Comparison of ENCODE assay signal across 33 cellular contexts in genomic region chr4:151302432-151302831, GRCh38. TPM values are rescaled to one million over a fixed set of nuclear protein-coding genes. Genes with fewer than 3 reads are reported as not detected.
A peak's percentile ranks its signal among the peaks of the same experiment; 100 is the strongest.
DNase-seq lines count a peak whose midpoint lies in the region; ATAC-seq and TF ChIP-seq lines count a peak whose summit lies in the region.
"Had no signal": no experiment of that assay in that cellular context is flagged by ENCODE, and none has a peak within 500 bp of the region (broad histone marks: within the 10 kb centered on the region; RNA-seq: fewer than 3 reads in every experiment).

No MANE protein-coding gene starts in this region.

- no peak for ATAC-seq in HG02678 (IDR thresholded peaks at IDR 0.05; ENCODE audit: unreplicated experiment)
- ATAC-seq: upper lobe of right lung had no signal

- H3K4me1 Mint-ChIP-seq in HFFc6 (ENCODE audit: low read depth), result peaks cover 35% of the 10 kb centered on the region
- peaks cover 8% of the 10 kb centered on the region for H3K4me1 Mint-ChIP-seq in type B pancreatic cell (ENCODE audit: unreplicated experiment)
- H3K4me1 Mint-ChIP-seq: activated CD4-positive, alpha-beta memory T cell treated with anti-CD3 and anti-CD28 coated beads, Interleukin-2, amount 10 ng/mL, durations not matched to agents 7 days and 5 days had no signal

- H3K36me3 ChIP-seq in stomach, result no peaks in the 10 kb centered on the region
- H3K36me3 ChIP-seq: ascending aorta, ovary, right atrium auricular region, spleen, upper lobe of right lung had no signal

- H3K9me3 ChIP-seq in stomach, result no peaks in the 10 kb centered on the region
- H3K9me3 ChIP-seq: ascending aorta, ovary, right atrium auricular region, spleen, upper lobe of right lung had no signal

- no peak for TF ChIP-seq EP300 in stomach (IDR thresholded peaks at IDR 0.05)

- DNase-seq in HFFc6 (peak; percentile 8), amniotic epithelial cell (ENCODE audit: low read depth) (peak; percentile 87), iris pigment epithelial cell (ENCODE audit: low read depth) (peak; percentile 67), type B pancreatic cell (ENCODE audit: extremely low spot score, unreplicated experiment) (no peak), NCI-H526 treated with DMSO at 0.1 percent for 48 hours (lab: John Stamatoyannopoulos, UW) (no peak), stomach (no peak)
- DNase-seq: activated CD4-positive, alpha-beta memory T cell treated with anti-CD3 and anti-CD28 coated beads, Interleukin-2, amount 10 ng/mL, durations not matched to agents 7 days and 5 days; activated CD4-positive, alpha-beta T cell treated with anti-CD3 and anti-CD28 coated beads for 1 hour; CD4-positive, alpha-beta T cell; central memory CD4-positive, alpha-beta T cell; dermis blood vessel endothelial cell; EL; glutamatergic neuron; NCI-H1105 treated with DMSO at 0.1 percent for 48 hours; NCI-H2081; NCI-H345; NCI-H774; nephron progenitor cell; ovary; spleen; upper lobe of right lung had no signal

- no peak overlapping the region for H3K27ac ChIP-seq in stomach
- H3K27ac ChIP-seq: ascending aorta, ovary, right atrium auricular region, RWPE1, spleen, upper lobe of right lung had no signal

- peaks cover 3% of the 10 kb centered on the region; the same call in 1 of the 2 replicates for H3K27me3 Mint-ChIP-seq in HFFc6 (ENCODE audit: insufficient read depth)
- H3K27me3 Mint-ChIP-seq in type B pancreatic cell, result no peaks in the 10 kb centered on the region

- intact Hi-C loops in stomach (cut with DNase I; ENCODE audit: low total_unique reads), result no loop called here

- no peaks in the 10 kb centered on the region for H3K27me3 ChIP-seq in stomach
- H3K27me3 ChIP-seq: ascending aorta, ovary, right atrium auricular region, spleen, upper lobe of right lung had no signal

- 70 to 82% (median 73%) methylated on average over 4 of the region's 4 CpGs for WGBS in stomach, 5 donors

- H3K4me1 ChIP-seq in stomach, result peaks cover 0 to 21% (median 7%) of the 10 kb centered on the region in 4 donors
- H3K4me1 ChIP-seq: spleen had no signal

- TF ChIP-seq POLR2A in stomach (IDR thresholded peaks at IDR 0.05), result no peak

- H3K27ac Mint-ChIP-seq in HFFc6, result no peak overlapping the region
- no peak overlapping the region for H3K27ac Mint-ChIP-seq in type B pancreatic cell
- H3K27ac Mint-ChIP-seq: activated CD4-positive, alpha-beta memory T cell treated with anti-CD3 and anti-CD28 coated beads, Interleukin-2, amount 10 ng/mL, durations not matched to agents 7 days and 5 days; activated naive CD8-positive, alpha-beta T cell; CD4-positive, alpha-beta T cell; nephron progenitor cell; T-helper 1 cell treated with Interleukin-12 subunit alpha and Interleukin-12 subunit beta and Interleukin-4 antibody, amounts not matched to agents 30 μg/mL and 1 μg/mL, for 36 hours had no signal

- H3K4me3 Mint-ChIP-seq in HFFc6 (no peak overlapping the region), type B pancreatic cell (peak overlapping the region; percentile 5)
- H3K4me3 Mint-ChIP-seq: activated CD4-positive, alpha-beta memory T cell treated with anti-CD3 and anti-CD28 coated beads, Interleukin-2, amount 10 ng/mL, durations not matched to agents 7 days and 5 days; activated naive CD8-positive, alpha-beta T cell; CD4-positive, alpha-beta T cell; nephron progenitor cell; T-helper 1 cell treated with Interleukin-12 subunit alpha and Interleukin-12 subunit beta and Interleukin-4 antibody, amounts not matched to agents 30 μg/mL and 1 μg/mL, for 36 hours had no signal

- H3K36me3 Mint-ChIP-seq in HFFc6 (ENCODE audit: low read depth) (peaks cover 4% of the 10 kb centered on the region), type B pancreatic cell (peaks cover 24% of the 10 kb centered on the region)
- H3K36me3 Mint-ChIP-seq: activated naive CD8-positive, alpha-beta T cell had no signal

- H3K9me3 Mint-ChIP-seq in HFFc6 (no peaks in the 10 kb centered on the region; the same call in 1 of the 2 replicates), type B pancreatic cell (peaks cover 13% of the 10 kb centered on the region)
- H3K9me3 Mint-ChIP-seq: activated CD4-positive, alpha-beta memory T cell treated with anti-CD3 and anti-CD28 coated beads, Interleukin-2, amount 10 ng/mL, durations not matched to agents 7 days and 5 days; CD4-positive, alpha-beta T cell; T-helper 1 cell treated with Interleukin-12 subunit alpha and Interleukin-12 subunit beta and Interleukin-4 antibody, amounts not matched to agents 30 μg/mL and 1 μg/mL, for 36 hours had no signal

- no peak overlapping the region for H3K4me3 ChIP-seq in stomach
- H3K4me3 ChIP-seq: ascending aorta, ovary, right atrium auricular region, spleen, upper lobe of right lung had no signal

- TF ChIP-seq CTCF in HFFc6 (IDR thresholded peaks at IDR 0.05) (no peak), type B pancreatic cell (conservative IDR thresholded peaks at IDR 0.05) (no peak), stomach (IDR thresholded peaks at IDR 0.05) (no peak)

RNA-seq across cellular contexts. Expression of gene SH3D19, which starts 23.0 kb away (rescaled TPM):
- total RNA-seq in HFFc6 (2021; fragmentation: NEBNext Ultra II Directional; extraction: Animal tissue kit (Norgen Biotek cat#: 25700)), result 10 to 100 TPM; 40.2 to 52.9 (median 51.0) TPM
- total RNA-seq in type B pancreatic cell (ENCODE audit: low replicate concordance) (24.3 and 29.3 TPM in 2 replicates), stomach (100 to 1,000 TPM in 2 of 5 donors, 10 to 100 TPM in 3; 54.3 to 129 (median 93.7) TPM)
- polyA plus RNA-seq in stomach, result 10 to 100 TPM; 11.0 to 40.6 (median 29.0) TPM
- total RNA-seq: activated CD4-positive, alpha-beta memory T cell treated with anti-CD3 and anti-CD28 coated beads, Interleukin-2, amount 10 ng/mL, durations not matched to agents 7 days and 5 days had no signal

RNA-seq across cellular contexts. Expression of gene PRSS48, which starts 25.5 kb away (rescaled TPM):
- not detected for total RNA-seq in HFFc6 (2021; fragmentation: NEBNext Ultra II Directional; extraction: Animal tissue kit (Norgen Biotek cat#: 25700))
- total RNA-seq in type B pancreatic cell (ENCODE audit: low replicate concordance), result not detected in 2 replicates
- total RNA-seq in stomach, result not detected
- not detected for polyA plus RNA-seq in stomach
- total RNA-seq: activated CD4-positive, alpha-beta memory T cell treated with anti-CD3 and anti-CD28 coated beads, Interleukin-2, amount 10 ng/mL, durations not matched to agents 7 days and 5 days; ascending aorta; CD4-positive, alpha-beta T cell; dermis blood vessel endothelial cell; fibroblast of lung; H1; kidney epithelial cell; lower leg skin; ovary; right atrium auricular region; SK-MEL-5; spleen; subcutaneous adipose tissue; upper lobe of right lung had no signal
- polyA plus RNA-seq: fibroblast of lung, H1, ovary, spleen had no signal

Comparison
In these comparisons a context has a peak if more than half of its experiments do, and no peak if none do; other contexts are left out.
1. DNase-seq: peak in HFFc6 (single experiment), amniotic epithelial cell (single experiment) and iris pigment epithelial cell (single experiment); none in type B pancreatic cell (single experiment), NCI-H526 treated with DMSO at 0.1 percent for 48 hours (single experiment) and stomach (single experiment).